Comparison of ENCODE assay signal across 18 cellular contexts in genomic region chr20:56503911-56504310, GRCh38. TPM values are rescaled to one million over a fixed set of nuclear protein-coding genes. Genes with fewer than 3 reads are reported as not detected.
DNase-seq lines count a peak whose midpoint lies in the region; ATAC-seq and TF ChIP-seq lines count a peak whose summit lies in the region.
"Had no signal": no experiment of that assay in that cellular context is flagged by ENCODE, and none has a peak within 500 bp of the region (broad histone marks: within the 10 kb centered on the region; RNA-seq: fewer than 3 reads in every experiment).

No MANE protein-coding gene starts in this region.

- no peaks in the 10 kb centered on the region for H3K27me3 ChIP-seq in RWPE2 (ENCODE audit: insufficient read depth, poor library complexity, severe bottlenecking)
- no peaks in the 10 kb centered on the region for H3K27me3 ChIP-seq in mesendoderm (ENCODE audit: insufficient read depth, low read length, poor library complexity)
- H3K27me3 ChIP-seq: BLaER1 treated with 17β-estradiol and CSF1 and Interleukin-3, amounts not matched to agents 10 nM and 100 nM; Peyer's patch had no signal

- no peaks in the 10 kb centered on the region for H3K9me3 ChIP-seq in RWPE2 (ENCODE audit: severe bottlenecking)
- H3K9me3 ChIP-seq: A549; BLaER1 treated with 17β-estradiol and CSF1 and Interleukin-3, amounts not matched to agents 10 nM and 100 nM; Peyer's patch had no signal

- no peak overlapping the region for H3K23ac ChIP-seq in mesendoderm (ENCODE audit: low read length)

- no peak overlapping the region for H4K5ac ChIP-seq in mesendoderm (ENCODE audit: low read length)

- no peak overlapping the region for H3K9ac ChIP-seq in mesendoderm (ENCODE audit: low read length)
- H3K9ac ChIP-seq: BLaER1 treated with 17β-estradiol and CSF1 and Interleukin-3, amounts not matched to agents 10 nM and 100 nM had no signal

- H3K4me3 ChIP-seq in RWPE2 (ENCODE audit: severe bottlenecking) (no peak overlapping the region), mesendoderm (ENCODE audit: low read length) (no peak overlapping the region)
- H3K4me3 ChIP-seq: A549; BLaER1 treated with 17β-estradiol and CSF1 and Interleukin-3, amounts not matched to agents 10 nM and 100 nM; Peyer's patch; SK-N-MC had no signal

- no peaks in the 10 kb centered on the region for H3K27me3 Mint-ChIP-seq in natural killer cell (ENCODE audit: low read depth in 2 of 2)
- H3K27me3 Mint-ChIP-seq in natural killer cell treated with Interleukin-12 subunit alpha and Interleukin-12 subunit beta and Interleukin-15 and Interleukin-18, amount 100 ng/mL, for 72 hours: no peaks in the 10 kb centered on the region

- H3K4me2 ChIP-seq in mesendoderm (ENCODE audit: low read length): no peak overlapping the region
- H3K4me2 ChIP-seq: A549; BLaER1 treated with 17β-estradiol and CSF1 and Interleukin-3, amounts not matched to agents 10 nM and 100 nM had no signal

- H3K4ac ChIP-seq in mesendoderm (ENCODE audit: low read depth, low read length): no peak overlapping the region

- no peaks in the 10 kb centered on the region for H3K79me1 ChIP-seq in mesendoderm (ENCODE audit: low read length)

- no peaks in the 10 kb centered on the region for H3K4me1 ChIP-seq in RWPE2 (ENCODE audit: insufficient read depth, poor library complexity, severe bottlenecking)
- no peaks in the 10 kb centered on the region for H3K4me1 ChIP-seq in mesendoderm (ENCODE audit: control insufficient read depth, low read depth, low read length)
- H3K4me1 ChIP-seq: A549, Peyer's patch had no signal

- intact Hi-C loops in natural killer cell (cut with micrococcal nuclease): loop anchor here (1.0 kb wide), 1 partner anchor 104 kb away; no protein-coding TSS in a partner anchor

- no peaks in the 10 kb centered on the region for H3K79me2 ChIP-seq in mesendoderm (ENCODE audit: control insufficient read depth, insufficient read depth, low read length)

- H3K9me3 Mint-ChIP-seq in natural killer cell: no peaks in the 10 kb centered on the region
- no peaks in the 10 kb centered on the region for H3K9me3 Mint-ChIP-seq in natural killer cell treated with Interleukin-12 subunit alpha and Interleukin-12 subunit beta and Interleukin-15 and Interleukin-18, amount 100 ng/mL, for 72 hours
- no peaks in the 10 kb centered on the region for H3K9me3 Mint-ChIP-seq in stimulated activated effector memory CD8-positive, alpha-beta T cell treated with anti-CD3 and anti-CD28 coated beads, Interleukin-12 subunit alpha, Interleukin-12 subunit beta, amount 100 ng/mL, for 72 hours

- H2AK5ac ChIP-seq in mesendoderm (ENCODE audit: low read length): no peak overlapping the region

- peak overlapping the region; percentile 25 to 38 for H3K27ac Mint-ChIP-seq in natural killer cell
- no peak overlapping the region for H3K27ac Mint-ChIP-seq in natural killer cell treated with Interleukin-12 subunit alpha and Interleukin-12 subunit beta and Interleukin-15 and Interleukin-18, amount 100 ng/mL, for 72 hours
- no peak overlapping the region for H3K27ac Mint-ChIP-seq in stimulated activated effector memory CD8-positive, alpha-beta T cell treated with anti-CD3 and anti-CD28 coated beads, Interleukin-12 subunit alpha, Interleukin-12 subunit beta, amount 100 ng/mL, for 72 hours

- no peak overlapping the region for H3K18ac ChIP-seq in mesendoderm (ENCODE audit: low read length)

- H3K4me3 Mint-ChIP-seq in natural killer cell: no peak overlapping the region
- no peak overlapping the region for H3K4me3 Mint-ChIP-seq in natural killer cell treated with Interleukin-12 subunit alpha and Interleukin-12 subunit beta and Interleukin-15 and Interleukin-18, amount 100 ng/mL, for 72 hours
- H3K4me3 Mint-ChIP-seq in stimulated activated effector memory CD8-positive, alpha-beta T cell treated with anti-CD3 and anti-CD28 coated beads, Interleukin-12 subunit alpha, Interleukin-12 subunit beta, amount 100 ng/mL, for 72 hours: no peak overlapping the region

- H2BK15ac ChIP-seq in mesendoderm (replicated peaks; ENCODE audit: low read depth): no peak overlapping the region

- no peaks in the 10 kb centered on the region for H3K36me3 Mint-ChIP-seq in natural killer cell
- no peaks in the 10 kb centered on the region for H3K36me3 Mint-ChIP-seq in natural killer cell treated with Interleukin-12 subunit alpha and Interleukin-12 subunit beta and Interleukin-15 and Interleukin-18, amount 100 ng/mL, for 72 hours
- peaks cover 20% of the 10 kb centered on the region for H3K36me3 Mint-ChIP-seq in stimulated activated effector memory CD8-positive, alpha-beta T cell treated with anti-CD3 and anti-CD28 coated beads, Interleukin-12 subunit alpha, Interleukin-12 subunit beta, amount 100 ng/mL, for 72 hours

- H4K8ac ChIP-seq in mesendoderm (ENCODE audit: low read depth, low read length): no peak overlapping the region

- peaks cover 26 to 27% of the 10 kb centered on the region in 2 donors for H3K4me1 Mint-ChIP-seq in natural killer cell
- peaks cover 0 to 6% of the 10 kb centered on the region in 2 donors for H3K4me1 Mint-ChIP-seq in natural killer cell treated with Interleukin-12 subunit alpha and Interleukin-12 subunit beta and Interleukin-15 and Interleukin-18, amount 100 ng/mL, for 72 hours (ENCODE audit: low read depth in 2 of 2)
- H3K4me1 Mint-ChIP-seq in stimulated activated effector memory CD8-positive, alpha-beta T cell treated with anti-CD3 and anti-CD28 coated beads, Interleukin-12 subunit alpha, Interleukin-12 subunit beta, amount 100 ng/mL, for 72 hours: peaks cover 9% of the 10 kb centered on the region

- H3K36me3 ChIP-seq in RWPE2 (ENCODE audit: low read depth) (peaks cover 12% of the 10 kb centered on the region), mesendoderm (ENCODE audit: control insufficient read depth, insufficient read depth, low read length) (no peaks in the 10 kb centered on the region)

- no peak overlapping the region for H2BK120ac ChIP-seq in mesendoderm (ENCODE audit: low read depth, low read length)

- DNase-seq in natural killer cell (no peak), RWPE2 (ENCODE audit: low spot score) (peak; percentile 54), mesendoderm (peak; percentile 4), ureter (ENCODE audit: low spot score) (peak; percentile 60), NK-92 (lab: John Stamatoyannopoulos, UW; ENCODE audit: unreplicated experiment) (no peak)
- no peak for DNase-seq in natural killer cell treated with Interleukin-12 subunit alpha and Interleukin-12 subunit beta and Interleukin-15 and Interleukin-18, amount 100 ng/mL, for 72 hours (ENCODE audit: low spot score)
- DNase-seq in stimulated activated CD4-positive, alpha-beta T cell treated with anti-CD3 and anti-CD28 coated beads, Interleukin-4, amount 100 ng/mL, for 4 hours: no peak
- DNase-seq in stimulated activated effector memory CD8-positive, alpha-beta T cell treated with anti-CD3 and anti-CD28 coated beads, Interleukin-12 subunit alpha, Interleukin-12 subunit beta, amount 100 ng/mL, for 72 hours (ENCODE audit: low spot score in 2 of 2): no peak
- DNase-seq: NCI-H1417, NCI-H187 treated with DMSO at 0.1 percent for 48 hours, NCI-H510A treated with DMSO at 0.1 percent for 48 hours, Peyer's patch, Right ventricle myocardium superior had no signal

- H3K27ac ChIP-seq in RWPE2 (ENCODE audit: poor library complexity, severe bottlenecking) (no peak overlapping the region), mesendoderm (ENCODE audit: low read depth, low read length) (no peak overlapping the region)
- H3K27ac ChIP-seq: A549; BLaER1 treated with 17β-estradiol and CSF1 and Interleukin-3, amounts not matched to agents 10 nM and 100 nM; Peyer's patch; SK-N-MC had no signal

- no peak for TF ChIP-seq CTCF in natural killer cell (IDR thresholded peaks at IDR 0.05)
- TF ChIP-seq CTCF in RWPE2 (IDR thresholded peaks at IDR 0.05; ENCODE audit: poor library complexity, severe bottlenecking): no peak

- H2BK5ac ChIP-seq in mesendoderm (ENCODE audit: low read length): no peak overlapping the region

- H3K56ac ChIP-seq in mesendoderm (ENCODE audit: low read length): no peak overlapping the region

- no CpG with 5 or more reads among the region's 8 CpGs for WGBS in mesendoderm (ENCODE audit: extremely low coverage, insufficient coverage, low lambda C conversion rate)

- no peak for ATAC-seq in natural killer cell
- ATAC-seq in natural killer cell treated with Interleukin-12 subunit alpha and Interleukin-12 subunit beta and Interleukin-15 and Interleukin-18, amount 100 ng/mL, for 72 hours: no peak
- no peak; the same call in 2 of the 3 replicates for ATAC-seq in RWPE2 (ENCODE audit: low read depth)
- ATAC-seq in stimulated activated effector memory CD8-positive, alpha-beta T cell treated with anti-CD3 and anti-CD28 coated beads, Interleukin-12 subunit alpha, Interleukin-12 subunit beta, amount 100 ng/mL, for 72 hours: no peak

RNA-seq across cellular contexts. Expression of gene FAM209A, which starts 20.6 kb away (rescaled TPM):
- 1 to 10 TPM; 4.0 to 5.6 (median 5.4) TPM for total RNA-seq in natural killer cell
- 1 to 10 TPM; 4.7 to 5.8 TPM for total RNA-seq in natural killer cell treated with Interleukin-12 subunit alpha and Interleukin-12 subunit beta and Interleukin-15 and Interleukin-18, amount 100 ng/mL, for 72 hours
- 0.13 TPM for polyA plus RNA-seq in mesendoderm (2013, experiment 1 of 2)
- polyA plus RNA-seq in mesendoderm (2013, experiment 2 of 2): 0.07 TPM
- total RNA-seq in ureter: not detected
- total RNA-seq: Daoy, Peyer's patch, Right ventricle myocardium superior had no signal

RNA-seq across cellular contexts. Expression of gene FAM209B, which starts 29.1 kb away (rescaled TPM):
- total RNA-seq in natural killer cell (1 to 10 TPM; 2.0 to 3.3 (median 3.1) TPM), ureter (not detected)
- 1 to 10 TPM; 1.5 to 1.7 TPM for total RNA-seq in natural killer cell treated with Interleukin-12 subunit alpha and Interleukin-12 subunit beta and Interleukin-15 and Interleukin-18, amount 100 ng/mL, for 72 hours
- 0.88 TPM for polyA plus RNA-seq in mesendoderm (2013, experiment 1 of 2)
- 1.1 TPM for polyA plus RNA-seq in mesendoderm (2013, experiment 2 of 2)
- total RNA-seq: Daoy, HT-29, Peyer's patch had no signal

RNA-seq across cellular contexts. Expression of gene RTF2, which starts 35.5 kb away (rescaled TPM):
- 10 to 100 TPM; 81.5 to 89.1 (median 83.4) TPM for total RNA-seq in natural killer cell
- 10 to 100 TPM; 78.5 to 92.2 TPM for total RNA-seq in natural killer cell treated with Interleukin-12 subunit alpha and Interleukin-12 subunit beta and Interleukin-15 and Interleukin-18, amount 100 ng/mL, for 72 hours
- polyA plus RNA-seq in mesendoderm (2013, experiment 1 of 2): 41.7 TPM
- polyA plus RNA-seq in mesendoderm (2013, experiment 2 of 2): 43.6 TPM
- 91.2 TPM for total RNA-seq in ureter

Comparison
In these comparisons a context has a peak if more than half of its experiments do, and no peak if none do; other contexts are left out.
1. H3K27ac Mint-ChIP-seq: peak in natural killer cell (2 of 2); none in natural killer cell treated with Interleukin-12 subunit alpha and Interleukin-12 subunit beta and Interleukin-15 and Interleukin-18, amount 100 ng/mL, for 72 hours (0 of 2) and stimulated activated effector memory CD8-positive, alpha-beta T cell treated with anti-CD3 and anti-CD28 coated beads, Interleukin-12 subunit alpha, Interleukin-12 subunit beta, amount 100 ng/mL, for 72 hours (single experiment).
2. DNase-seq: peak in RWPE2 (single experiment), mesendoderm (single experiment) and ureter (single experiment); none in natural killer cell (single experiment), natural killer cell treated with Interleukin-12 subunit alpha and Interleukin-12 subunit beta and Interleukin-15 and Interleukin-18, amount 100 ng/mL, for 72 hours (single experiment), stimulated activated CD4-positive, alpha-beta T cell treated with anti-CD3 and anti-CD28 coated beads, Interleukin-4, amount 100 ng/mL, for 4 hours (0 of 2), NK-92 (single experiment) and stimulated activated effector memory CD8-positive, alpha-beta T cell treated with anti-CD3 and anti-CD28 coated beads, Interleukin-12 subunit alpha, Interleukin-12 subunit beta, amount 100 ng/mL, for 72 hours (0 of 2).